26 cellular contexts compared by ENCODE assay signal in the genomic region with DNA sequence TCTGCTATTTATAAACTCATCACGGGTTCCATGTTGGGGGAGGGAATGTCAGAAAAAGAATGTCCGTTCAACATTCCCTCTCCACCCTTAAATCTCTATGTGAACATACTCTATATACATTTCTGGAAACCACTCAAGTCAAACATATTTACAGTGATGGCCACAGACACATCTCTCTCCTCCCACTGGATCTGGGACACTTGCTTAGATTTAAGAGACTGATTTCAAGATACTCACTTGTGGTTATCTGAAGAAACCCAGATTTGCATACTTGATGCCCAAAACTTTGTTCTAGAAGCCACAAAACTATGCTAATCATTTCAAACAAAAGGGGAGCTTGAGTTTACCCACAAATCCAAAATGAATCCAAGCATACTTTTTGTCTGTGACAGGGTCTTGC.
"Had no signal": no experiment of that assay in that cellular context is flagged by ENCODE, and none has a peak within 500 bp of the region (broad histone marks: within the 10 kb centered on the region; RNA-seq: fewer than 3 reads in every experiment).

No MANE protein-coding gene starts in this region.

- ATAC-seq: mucosa of descending colon; natural killer cell treated with Interleukin-12 subunit alpha and Interleukin-12 subunit beta and Interleukin-15 and Interleukin-18, amount 100 ng/mL, for 72 hours; T-helper 17 cell had no signal

- FAIRE-seq: islet of Langerhans had no signal

- H3K27ac ChIP-seq: cardiac muscle cell, colonic mucosa, dorsolateral prefrontal cortex, heart right ventricle, left lung, lower lobe of right lung, right atrium auricular region, spleen, upper lobe of left lung, vagina had no signal

- DNase-seq: activated CD4-positive, alpha-beta memory T cell treated with anti-CD3 and anti-CD28 coated beads, Interleukin-2, amount 10 ng/mL, durations not matched to agents 7 days and 5 days; activated CD4-positive, alpha-beta T cell treated with anti-CD3 and anti-CD28 coated beads for 1 hour; activated CD4-positive, alpha-beta T cell treated with anti-CD3 and anti-CD28 coated beads, Interleukin-2, amount 10 ng/mL, durations not matched to agents 7 days and 5 days; activated CD8-positive, alpha-beta memory T cell treated with anti-CD3 and anti-CD28 coated beads, Interleukin-2, amount 50 U/mL, for 48 hours; activated gamma-delta T cell treated with Interleukin-2 at 50 U/mL for 16 hours; activated naive CD4-positive, alpha-beta T cell treated with anti-CD3 and anti-CD28 coated beads, Interleukin-2, amount 50 U/mL, for 16 hours; activated T-cell treated with anti-CD3 and anti-CD28 coated beads, Interleukin-2, amount 50 U/mL, for 24 hours; cerebellar nuclear complex; colonic mucosa; dorsolateral prefrontal cortex; effector memory CD4-positive, alpha-beta T cell; erythroblast; foreskin fibroblast; left lung; mucosa of descending colon; spleen; stimulated activated CD4-positive, alpha-beta T cell treated with anti-CD3 and anti-CD28 coated beads, Interleukin-4, amount 100 ng/mL, for 1 hour; T-helper 17 cell had no signal

- H3K36me3 ChIP-seq: cardiac muscle cell, colonic mucosa, heart right ventricle, left lung, lower lobe of right lung, right atrium auricular region, spleen, upper lobe of left lung, vagina had no signal

- H3K9me3 ChIP-seq: colonic mucosa, heart right ventricle, left lung, lower lobe of right lung, mucosa of descending colon, right atrium auricular region, spleen, vagina had no signal

- H3K27me3 ChIP-seq: cardiac muscle cell, colonic mucosa, heart right ventricle, left lung, right atrium auricular region, spleen, upper lobe of left lung, vagina had no signal

- H3K4me1 ChIP-seq: colonic mucosa, heart right ventricle, left lung, lower lobe of right lung, right atrium auricular region, spleen, upper lobe of left lung had no signal

- H3K4me3 ChIP-seq: cardiac muscle cell, colonic mucosa, heart right ventricle, left lung, lower lobe of right lung, mucosa of descending colon, right atrium auricular region, spleen, upper lobe of left lung, vagina had no signal
